In genomic region chr11:62144641-62145255, GRCh38 we compare ENCODE assay signal across 32 cellular contexts. TPM values are rescaled to one million over a fixed set of nuclear protein-coding genes. Genes with fewer than 3 reads are reported as not detected.
A peak's percentile ranks its signal among the peaks of the same experiment; 100 is the strongest.
DNase-seq lines count a peak whose midpoint lies in the region; ATAC-seq, FAIRE-seq and TF ChIP-seq lines count a peak whose summit lies in the region.
"Had no signal": no experiment of that assay in that cellular context is flagged by ENCODE, and none has a peak within 500 bp of the region (broad histone marks: within the 10 kb centered on the region; RNA-seq: fewer than 3 reads in every experiment).

No MANE protein-coding gene starts in this region.

- FAIRE-seq in HTR-8/SVneo (lab: Jason Lieb, UNC), result no peak
- FAIRE-seq: bronchial epithelial cell, GM12892, HepG2, small intestine had no signal

- no peak for TF ChIP-seq CTCF in right atrium auricular region (IDR thresholded peaks at IDR 0.05)
- no peak for TF ChIP-seq CTCF in heart left ventricle (IDR thresholded peaks at IDR 0.05)
- no peak for TF ChIP-seq CTCF in coronary artery (IDR thresholded peaks at IDR 0.05)

- no peaks in the 10 kb centered on the region for H3K27me3 ChIP-seq in right atrium auricular region
- no peaks in the 10 kb centered on the region for H3K27me3 ChIP-seq in heart left ventricle
- H3K27me3 ChIP-seq: neutrophil, SJSA1, vagina had no signal

- no peak for TF ChIP-seq POLR2A in heart left ventricle (IDR thresholded peaks at IDR 0.05)

- H3K4me3 ChIP-seq in right atrium auricular region (no peak overlapping the region), heart left ventricle (no peak overlapping the region), coronary artery (no peak overlapping the region)
- H3K4me3 ChIP-seq: SJSA1, vagina had no signal

- no peak for ATAC-seq in heart left ventricle
- ATAC-seq in HG03025 (IDR thresholded peaks at IDR 0.05; ENCODE audit: low FRiP score, unreplicated experiment), result no peak
- ATAC-seq: HepG2, Panc1 had no signal

- intact Hi-C loops in heart left ventricle (cut with DNase I) (no loop called here), posterior vena cava (cut with DNase I) (no loop called here)

- H3K27ac ChIP-seq in right atrium auricular region (no peak overlapping the region), heart left ventricle (no peak overlapping the region), coronary artery (no peak overlapping the region)
- H3K27ac ChIP-seq: C4-2B, HL-60, neutrophil, SJSA1, vagina had no signal

- WGBS in heart left ventricle, 4 donors, result 97% methylated on average over 24 of the region's 24 CpGs

- DNase-seq in right atrium auricular region (ENCODE audit: low spot score) (peak; percentile 36), heart left ventricle (no peak), coronary artery (ENCODE audit: low spot score) (peak; percentile 62), posterior vena cava (ENCODE audit: low spot score) (peak; percentile 70), A172 (ENCODE audit: low spot score) (no peak), HTR-8/SVneo (ENCODE audit: insufficient read length, low spot score) (no peak)
- DNase-seq: activated naive CD4-positive, alpha-beta T cell; amygdala; Calu3; dermis blood vessel endothelial cell; glutamatergic neuron; H7; NCI-H1048; NCI-H1694 treated with DMSO at 0.1 percent for 48 hours; NCI-H2171 treated with DMSO at 0.1 percent for 48 hours; NCI-H524; small intestine; T-helper 2 cell had no signal

- H3K4me1 ChIP-seq in right atrium auricular region (peaks cover 0 to 15% of the 10 kb centered on the region in 2 donors), heart left ventricle (no peaks in the 10 kb centered on the region)
- H3K4me1 ChIP-seq: SJSA1, vagina had no signal

- H3K9me3 ChIP-seq in right atrium auricular region (no peaks in the 10 kb centered on the region), heart left ventricle (no peaks in the 10 kb centered on the region)
- H3K9me3 ChIP-seq: neutrophil, SJSA1, vagina had no signal

- H3K36me3 ChIP-seq in right atrium auricular region, result peaks cover 34% of the 10 kb centered on the region
- peaks cover 0 to 86% (median 70%) of the 10 kb centered on the region in 9 donors for H3K36me3 ChIP-seq in heart left ventricle

RNA-seq across cellular contexts. Expression of gene INCENP, which starts 20.9 kb away (rescaled TPM):
- total RNA-seq in right atrium auricular region (1 to 10 TPM; 8.1 to 8.5 TPM), heart left ventricle (10 to 100 TPM; 10.1 to 22.8 (median 13.4) TPM), posterior vena cava (10 to 100 TPM; 11.8 to 22.4 TPM)
- polyA plus RNA-seq in heart left ventricle, result 1 to 10 TPM; 2.0 to 7.7 TPM
- total RNA-seq in A172 (2014; rRNA removed; shearing (Covaris generic)), result 52.5 and 66.1 TPM in 2 replicates

RNA-seq across cellular contexts. Expression of gene SCGB1D1, which starts 45.3 kb away (rescaled TPM):
- total RNA-seq in right atrium auricular region (not detected), heart left ventricle (not detected), posterior vena cava (not detected)
- not detected for polyA plus RNA-seq in heart left ventricle
- not detected in 2 replicates for total RNA-seq in A172 (2014; rRNA removed; shearing (Covaris generic))
- total RNA-seq: bronchial epithelial cell, Calu3, Daoy, dermis blood vessel endothelial cell, endothelial cell of umbilical vein, H7, HepG2, kidney epithelial cell, renal cortical epithelial cell, SJSA1, vagina had no signal
- polyA plus RNA-seq: endothelial cell of umbilical vein, HepG2, small intestine had no signal

Comparison
In these comparisons a context has a peak if more than half of its experiments do, and no peak if none do; other contexts are left out.
1. DNase-seq: peak in right atrium auricular region (single experiment), coronary artery (single experiment) and posterior vena cava (single experiment); none in heart left ventricle (0 of 5), A172 (single experiment) and HTR-8/SVneo (single experiment).